Comparison of ENCODE assay signal across 25 cellular contexts in genomic region chr15:67280217-67280616, GRCh38.
"Had no signal": no experiment of that assay in that cellular context is flagged by ENCODE, and none has a peak within 500 bp of the region (broad histone marks: within the 10 kb centered on the region; RNA-seq: fewer than 3 reads in every experiment).

No MANE protein-coding gene starts in this region.

- DNase-seq: activated CD4-positive, alpha-beta T cell treated with anti-CD3 and anti-CD28 coated beads for 36 hours; activated CD4-positive, alpha-beta T cell treated with anti-CD3 and anti-CD28 coated beads, Interleukin-2, amount 10 ng/mL, durations not matched to agents 7 days and 5 days; activated CD4-positive, alpha-beta T cell treated with anti-CD3 and anti-CD28 coated beads, Interleukin-2, amount 50 U/mL, for 48 hours; activated CD4-positive, CD25-positive, alpha-beta regulatory T cell; activated CD4-positive, CD25-positive, alpha-beta regulatory T cell treated with anti-CD3 and anti-CD28 coated beads, Interleukin-2, amount 50 U/mL, for 72 hours; activated CD8-positive, alpha-beta memory T cell treated with anti-CD3 and anti-CD28 coated beads for 24 hours; activated CD8-positive, alpha-beta T cell treated with anti-CD3 and anti-CD28 coated beads for 36 hours; activated effector memory CD4-positive, alpha-beta T cell treated with Interleukin-2 at 50 U/mL for 16 hours; activated gamma-delta T cell treated with Interleukin-2 at 50 U/mL for 16 hours; activated naive CD4-positive, alpha-beta T cell treated with anti-CD3 and anti-CD28 coated beads, Interleukin-2, amount 50 U/mL, for 16 hours; activated naive CD4-positive, alpha-beta T cell treated with Interleukin-2 at 50 U/mL for 16 hours; activated T-cell treated with anti-CD3 and anti-CD28 coated beads, Interleukin-2, amount 50 U/mL, for 4 hours; amniotic stem cell; anterior cingulate cortex; brain microvascular endothelial cell; cortex of kidney; effector CD8-positive, alpha-beta T cell; esophagus squamous epithelium; foreskin fibroblast; head of caudate nucleus; T-helper 2 cell had no signal

- H3K4me1 Mint-ChIP-seq: activated CD4-positive, alpha-beta T cell treated with anti-CD3 and anti-CD28 coated beads for 36 hours; activated CD4-positive, alpha-beta T cell treated with anti-CD3 and anti-CD28 coated beads, Interleukin-2, amount 10 ng/mL, durations not matched to agents 7 days and 5 days; activated T-helper 17 cell treated with anti-CD3 and anti-CD28 coated beads, Interleukin-2, amount 50 U/mL, for 72 hours; central memory CD8-positive, alpha-beta T cell had no signal

- H3K9me3 Mint-ChIP-seq: activated CD4-positive, alpha-beta T cell treated with anti-CD3 and anti-CD28 coated beads, Interleukin-2, amount 10 ng/mL, durations not matched to agents 7 days and 5 days; activated CD8-positive, alpha-beta T cell treated with anti-CD3 and anti-CD28 coated beads for 36 hours; activated T-helper 17 cell treated with anti-CD3 and anti-CD28 coated beads, Interleukin-2, amount 50 U/mL, for 72 hours; central memory CD8-positive, alpha-beta T cell had no signal

- H3K4me1 ChIP-seq: esophagus squamous epithelium had no signal

- H3K27me3 ChIP-seq: brain microvascular endothelial cell, esophagus squamous epithelium had no signal

- H3K27me3 Mint-ChIP-seq: activated CD4-positive, alpha-beta T cell treated with anti-CD3 and anti-CD28 coated beads for 36 hours; activated naive CD8-positive, alpha-beta T cell; activated T-helper 17 cell treated with anti-CD3 and anti-CD28 coated beads, Interleukin-2, amount 50 U/mL, for 72 hours; central memory CD8-positive, alpha-beta T cell had no signal

- H3K4me3 Mint-ChIP-seq: activated CD4-positive, alpha-beta T cell treated with anti-CD3 and anti-CD28 coated beads for 36 hours; activated CD4-positive, alpha-beta T cell treated with anti-CD3 and anti-CD28 coated beads, Interleukin-2, amount 10 ng/mL, durations not matched to agents 7 days and 5 days; activated CD8-positive, alpha-beta T cell treated with anti-CD3 and anti-CD28 coated beads for 36 hours; activated naive CD8-positive, alpha-beta T cell; activated T-cell treated with anti-CD3 and anti-CD28 coated beads, Interleukin-2, amount 50 U/mL, for 4 hours; activated T-helper 17 cell treated with anti-CD3 and anti-CD28 coated beads, Interleukin-2, amount 50 U/mL, for 72 hours; central memory CD8-positive, alpha-beta T cell had no signal

- ATAC-seq: activated CD4-positive, alpha-beta T cell treated with anti-CD3 and anti-CD28 coated beads for 36 hours; activated CD8-positive, alpha-beta T cell treated with anti-CD3 and anti-CD28 coated beads for 36 hours; activated T-cell treated with anti-CD3 and anti-CD28 coated beads, Interleukin-2, amount 50 U/mL, for 4 hours; activated T-helper 17 cell treated with anti-CD3 and anti-CD28 coated beads, Interleukin-2, amount 50 U/mL, for 72 hours had no signal

- H3K36me3 ChIP-seq: brain microvascular endothelial cell, esophagus squamous epithelium had no signal

- H3K4me3 ChIP-seq: esophagus squamous epithelium had no signal

- H3K27ac Mint-ChIP-seq: activated CD4-positive, alpha-beta T cell treated with anti-CD3 and anti-CD28 coated beads for 36 hours; activated CD4-positive, alpha-beta T cell treated with anti-CD3 and anti-CD28 coated beads, Interleukin-2, amount 10 ng/mL, durations not matched to agents 7 days and 5 days; activated CD8-positive, alpha-beta T cell treated with anti-CD3 and anti-CD28 coated beads for 36 hours; activated naive CD8-positive, alpha-beta T cell; activated T-helper 17 cell treated with anti-CD3 and anti-CD28 coated beads, Interleukin-2, amount 50 U/mL, for 72 hours had no signal

- H3K27ac ChIP-seq: brain microvascular endothelial cell, epithelial cell of prostate, esophagus squamous epithelium had no signal
